ENCODE assay signal across 9 cellular contexts in the genomic region with DNA sequence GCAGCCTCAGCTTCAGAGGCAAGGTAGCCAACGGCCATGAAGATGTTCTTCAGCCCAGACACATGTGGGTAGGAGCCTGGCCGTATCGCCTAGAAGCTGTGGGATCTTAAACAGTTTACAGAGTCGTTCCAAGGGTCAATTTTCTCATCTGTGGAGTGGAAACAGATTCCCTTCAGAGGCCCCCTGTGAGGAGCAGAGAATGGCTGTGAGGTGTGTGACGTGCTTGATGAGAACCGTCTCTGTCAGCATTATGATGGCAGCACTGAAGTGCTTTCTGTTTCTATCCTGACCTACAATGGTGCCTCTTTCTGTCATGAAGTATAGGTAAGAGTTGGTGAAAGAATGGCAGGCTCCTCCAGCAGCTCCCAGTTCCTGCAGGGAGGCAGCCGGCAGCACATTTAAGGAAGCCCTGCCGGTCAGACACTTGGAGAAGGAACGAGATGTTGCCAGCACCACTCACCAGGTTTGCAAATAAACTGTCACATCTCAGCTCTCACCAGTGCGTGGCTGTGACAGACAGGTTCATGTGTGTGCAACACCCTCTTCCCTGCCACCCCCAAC.
DNase-seq lines count a peak whose midpoint lies in the region; ATAC-seq and TF ChIP-seq lines count a peak whose summit lies in the region.
"Had no signal": no experiment of that assay in that cellular context is flagged by ENCODE, and none has a peak within 500 bp of the region (broad histone marks: within the 10 kb centered on the region; RNA-seq: fewer than 3 reads in every experiment).

No MANE protein-coding gene starts in this region.

- ATAC-seq in DND-41 (ENCODE audit: insufficient read depth, low read depth) = peak; percentile 15
- ATAC-seq in GM21619 (IDR thresholded peaks at IDR 0.05; ENCODE audit: unreplicated experiment) = peak; percentile 42
- peak; percentile 69 for ATAC-seq in central memory CD8-positive, alpha-beta T cell (replicated peaks; ENCODE audit: extremely low read depth, poor library complexity, severe bottlenecking)

- peak overlapping the region; percentile 58 for H2AFZ ChIP-seq in DND-41 (ENCODE audit: low read depth, low read length)
- no peak overlapping the region for H2AFZ ChIP-seq in OCI-LY1 (ENCODE audit: low read length)

- peak overlapping the region in 1 of 2 experiments; percentile 18; a peak in 1 of 4 replicates for H3K4me3 ChIP-seq in DND-41 (ENCODE audit: low read depth in 1 of 2, low read length in 2 of 2)
- peak overlapping the region; percentile 65 for H3K4me3 ChIP-seq in OCI-LY1 (ENCODE audit: low read depth, low read length, poor library complexity, severe bottlenecking)
- H3K4me3 ChIP-seq in foreskin fibroblast (ENCODE audit: low read depth in 1 of 2, low read length in 2 of 2) = no peak overlapping the region

- peak overlapping the region; percentile 78 for H3K27ac ChIP-seq in DND-41 (ENCODE audit: low read length)
- H3K27ac ChIP-seq in OCI-LY1 (ENCODE audit: low read depth, low read length, poor library complexity, severe bottlenecking) = peak overlapping the region; percentile 95

- DNase-seq in DND-41 = no peak
- peak in 1 of 2 donors; percentile 50 for DNase-seq in central memory CD8-positive, alpha-beta T cell (ENCODE audit: low spot score in 2 of 2)
- DNase-seq in stimulated activated CD8-positive, alpha-beta memory T cell treated with anti-CD3 and anti-CD28 coated beads, Interleukin-4, amount 100 ng/mL, for 48 hours = peak; percentile 49
- DNase-seq in NCI-H1048 (lab: John Stamatoyannopoulos, UW) = no peak
- no peak for DNase-seq in NCI-H1694 (lab: John Stamatoyannopoulos, UW)
- DNase-seq in foreskin fibroblast = no peak

- H3K27me3 ChIP-seq in DND-41 (ENCODE audit: insufficient read depth, low read length, poor library complexity) (no peaks in the 10 kb centered on the region), OCI-LY1 (ENCODE audit: insufficient read depth, low read length) (no peaks in the 10 kb centered on the region)

- no peaks in the 10 kb centered on the region for H3K9me3 Mint-ChIP-seq in central memory CD8-positive, alpha-beta T cell

- H3K4me1 Mint-ChIP-seq in central memory CD8-positive, alpha-beta T cell = peaks cover 57% of the 10 kb centered on the region

- H3K27me3 Mint-ChIP-seq in central memory CD8-positive, alpha-beta T cell = no peaks in the 10 kb centered on the region

- H3K4me3 Mint-ChIP-seq in central memory CD8-positive, alpha-beta T cell = peak overlapping the region; percentile 85
- H3K4me3 Mint-ChIP-seq: nephron had no signal

- H3K36me3 ChIP-seq in DND-41 (ENCODE audit: insufficient read depth, low read length) = no peaks in the 10 kb centered on the region
- no peaks in the 10 kb centered on the region for H3K36me3 ChIP-seq in OCI-LY1 (ENCODE audit: insufficient read depth, low read length)

- H3K9ac ChIP-seq in DND-41 (ENCODE audit: low read depth, low read length) (peak overlapping the region; percentile 36), OCI-LY1 (ENCODE audit: low read length) (peak overlapping the region; percentile 91)

- TF ChIP-seq CTCF in DND-41 (IDR thresholded peaks at IDR 0.05; ENCODE audit: borderline replicate concordance, extremely low read depth, low read length, poor library complexity, severe bottlenecking) (no peak), OCI-LY1 (IDR thresholded peaks at IDR 0.05; ENCODE audit: low read length) (no peak), foreskin fibroblast (IDR thresholded peaks at IDR 0.05; ENCODE audit: low read depth, low read length) (no peak)

- H3K27ac Mint-ChIP-seq in central memory CD8-positive, alpha-beta T cell (ENCODE audit: low read depth) = peak overlapping the region; percentile 95
- H3K27ac Mint-ChIP-seq: nephron had no signal

- H3K9me3 ChIP-seq in DND-41 (ENCODE audit: insufficient read depth, low read length, severe bottlenecking) (no peaks in the 10 kb centered on the region), OCI-LY1 (ENCODE audit: low read length) (no peaks in the 10 kb centered on the region)

- H3K4me1 ChIP-seq in DND-41 (ENCODE audit: insufficient read depth, low read length) (peaks cover 22% of the 10 kb centered on the region), OCI-LY1 (ENCODE audit: insufficient read depth, low read length, severe bottlenecking) (peaks cover 42% of the 10 kb centered on the region)

- H3K36me3 Mint-ChIP-seq in central memory CD8-positive, alpha-beta T cell (ENCODE audit: insufficient read depth) = peaks cover 11% of the 10 kb centered on the region

- no peaks in the 10 kb centered on the region for H3K79me2 ChIP-seq in DND-41 (ENCODE audit: insufficient read depth, low read length)
- no peaks in the 10 kb centered on the region for H3K79me2 ChIP-seq in OCI-LY1 (ENCODE audit: insufficient read depth, low read length)

- peak overlapping the region; percentile 60 for H3K4me2 ChIP-seq in DND-41 (ENCODE audit: insufficient read depth, low read length)
- H3K4me2 ChIP-seq in OCI-LY1 (ENCODE audit: low read length) = peak overlapping the region; percentile 93

- no peaks in the 10 kb centered on the region for H3K9me2 ChIP-seq in OCI-LY1 (ENCODE audit: low read depth, low read length)

- no peaks in the 10 kb centered on the region for H3F3A ChIP-seq in OCI-LY1 (ENCODE audit: insufficient read depth, low read length)

- no peaks in the 10 kb centered on the region for H4K20me1 ChIP-seq in DND-41 (ENCODE audit: insufficient read depth, low read length)
- no peaks in the 10 kb centered on the region for H4K20me1 ChIP-seq in OCI-LY1 (ENCODE audit: insufficient read depth, low read length)

Comparison
In these comparisons a context has a peak if more than half of its experiments do, and no peak if none do; other contexts are left out.
1. ATAC-seq: peak in every context shown above with its lines; median percentile 69 in central memory CD8-positive, alpha-beta T cell; 42 in GM21619; 15 in DND-41.